ENCODE assay signal across 27 cellular contexts in the genomic region with DNA sequence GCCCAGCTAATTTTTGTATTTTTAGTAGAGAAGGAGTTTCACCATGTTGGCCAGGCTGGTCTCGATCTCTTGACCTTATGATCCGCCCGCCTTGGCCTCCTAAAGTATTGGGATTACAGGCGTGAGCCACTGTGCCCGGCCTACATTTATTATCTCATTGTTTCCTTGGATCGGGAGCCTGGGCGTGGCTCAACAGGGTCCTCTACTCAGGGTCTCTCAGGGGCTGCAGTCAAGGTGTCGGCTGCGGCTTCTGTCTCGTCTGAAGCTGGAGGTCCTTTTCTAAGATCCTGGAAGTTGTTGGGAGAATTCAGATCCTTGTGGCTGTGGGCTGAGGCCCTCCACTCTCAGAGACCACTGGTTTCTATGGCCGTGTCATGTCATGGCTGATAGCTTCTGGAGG.
"Had no signal": no experiment of that assay in that cellular context is flagged by ENCODE, and none has a peak within 500 bp of the region (broad histone marks: within the 10 kb centered on the region; RNA-seq: fewer than 3 reads in every experiment).

No MANE protein-coding gene starts in this region.

- ATAC-seq: stimulated activated effector memory CD8-positive, alpha-beta T cell treated with anti-CD3 and anti-CD28 coated beads, Interleukin-12 subunit alpha, Interleukin-12 subunit beta, amount 100 ng/mL, for 72 hours; stimulated activated memory B cell treated with anti-CD40 and anti-IgM and Interleukin-4, amounts not matched to agents 10 μg/mL and 1 μg/mL and 100 μg/mL, for 72 hours; stimulated activated naive B cell treated with anti-CD40 and anti-IgM and Interleukin-4, amounts not matched to agents 10 μg/mL and 1 μg/mL and 100 μg/mL, for 72 hours; stimulated activated naive CD8-positive, alpha-beta T cell treated with anti-CD3 and anti-CD28 coated beads, Interleukin-15, amount 100 ng/mL, for 72 hours; stimulated activated naive CD8-positive, alpha-beta T cell treated with anti-CD3 and anti-CD28 coated beads, Interleukin-15, Interleukin-2, amounts not matched to agents 100 U/mL and 50 U/mL, for 24 hours; upper lobe of right lung had no signal

- H3K27ac Mint-ChIP-seq: stimulated activated effector memory CD8-positive, alpha-beta T cell treated with anti-CD3 and anti-CD28 coated beads, Interleukin-12 subunit alpha, Interleukin-12 subunit beta, amount 100 ng/mL, for 72 hours; stimulated activated memory B cell treated with anti-CD40 and anti-IgM and Interleukin-4, amounts not matched to agents 10 μg/mL and 1 μg/mL and 100 μg/mL, for 72 hours; stimulated activated naive B cell treated with anti-CD40 and anti-IgM and Interleukin-4, amounts not matched to agents 10 μg/mL and 1 μg/mL and 100 μg/mL, for 72 hours; stimulated activated naive CD8-positive, alpha-beta T cell treated with anti-CD3 and anti-CD28 coated beads, Interleukin-15, Interleukin-2, amounts not matched to agents 100 ng/mL and 50 ng/mL, for 24 hours; type B pancreatic cell had no signal

- H3K4me3 Mint-ChIP-seq: stimulated activated effector memory CD8-positive, alpha-beta T cell treated with anti-CD3 and anti-CD28 coated beads, Interleukin-12 subunit alpha, Interleukin-12 subunit beta, amount 100 ng/mL, for 72 hours; stimulated activated memory B cell treated with anti-CD40 and anti-IgM and Interleukin-4, amounts not matched to agents 10 μg/mL and 1 μg/mL and 100 μg/mL, for 72 hours; stimulated activated naive B cell treated with anti-CD40 and anti-IgM and Interleukin-4, amounts not matched to agents 10 μg/mL and 1 μg/mL and 100 μg/mL, for 72 hours; stimulated activated naive CD8-positive, alpha-beta T cell treated with anti-CD3 and anti-CD28 coated beads, Interleukin-15, amount 100 ng/mL, for 72 hours; stimulated activated naive CD8-positive, alpha-beta T cell treated with anti-CD3 and anti-CD28 coated beads, Interleukin-15, Interleukin-2, amounts not matched to agents 100 ng/mL and 50 ng/mL, for 24 hours; type B pancreatic cell had no signal

- H3K27ac ChIP-seq: stomach, suprapubic skin, testis, thoracic aorta, thyroid gland, tibial artery, tibial nerve, transverse colon, upper lobe of left lung, upper lobe of right lung, uterus, vagina had no signal

- H3K36me3 Mint-ChIP-seq: stimulated activated effector memory CD8-positive, alpha-beta T cell treated with anti-CD3 and anti-CD28 coated beads, Interleukin-12 subunit alpha, Interleukin-12 subunit beta, amount 100 ng/mL, for 72 hours; stimulated activated memory B cell treated with anti-CD40 and anti-IgM and Interleukin-4, amounts not matched to agents 10 μg/mL and 1 μg/mL and 100 μg/mL, for 72 hours; stimulated activated naive B cell treated with anti-CD40 and anti-IgM and Interleukin-4, amounts not matched to agents 10 μg/mL and 1 μg/mL and 100 μg/mL, for 72 hours; type B pancreatic cell had no signal

- H3K9me3 ChIP-seq: stomach, suprapubic skin, testis, thoracic aorta, thyroid gland, tibial artery, tibial nerve, transverse colon, upper lobe of left lung, upper lobe of right lung, uterus, vagina had no signal

- H3K4me1 ChIP-seq: suprapubic skin, thyroid gland, tibial artery, tibial nerve, transverse colon, upper lobe of left lung, upper lobe of right lung, uterus, vagina had no signal

- H3K9me3 Mint-ChIP-seq: stimulated activated effector memory CD8-positive, alpha-beta T cell treated with anti-CD3 and anti-CD28 coated beads, Interleukin-12 subunit alpha, Interleukin-12 subunit beta, amount 100 ng/mL, for 72 hours; stimulated activated memory B cell treated with anti-CD40 and anti-IgM and Interleukin-4, amounts not matched to agents 10 μg/mL and 1 μg/mL and 100 μg/mL, for 72 hours; stimulated activated naive B cell treated with anti-CD40 and anti-IgM and Interleukin-4, amounts not matched to agents 10 μg/mL and 1 μg/mL and 100 μg/mL, for 72 hours; stimulated activated naive CD8-positive, alpha-beta T cell treated with anti-CD3 and anti-CD28 coated beads, Interleukin-15, amount 100 ng/mL, for 72 hours; stimulated activated naive CD8-positive, alpha-beta T cell treated with anti-CD3 and anti-CD28 coated beads, Interleukin-15, Interleukin-2, amounts not matched to agents 100 ng/mL and 50 ng/mL, for 24 hours; type B pancreatic cell had no signal

- DNase-seq: stimulated activated CD4-positive, alpha-beta T cell treated with anti-CD3 and anti-CD28 coated beads, Interleukin-2, amount 100 ng/mL, for 48 hours; stimulated activated CD4-positive, alpha-beta T cell treated with anti-CD3 and anti-CD28 coated beads, Interleukin-4, amount 100 ng/mL, for 1 hour; stimulated activated CD4-positive, alpha-beta T cell treated with anti-CD3 and anti-CD28 coated beads, Interleukin-4, amount 100 ng/mL, for 24 hours; stimulated activated CD4-positive, alpha-beta T cell treated with anti-CD3 and anti-CD28 coated beads, Interleukin-4, amount 100 ng/mL, for 4 hours; stimulated activated CD8-positive, alpha-beta memory T cell treated with anti-CD3 and anti-CD28 coated beads, Interleukin-4, amount 100 ng/mL, for 48 hours; stimulated activated naive B cell treated with anti-CD40 and anti-IgM and Interleukin-4, amounts not matched to agents 10 μg/mL and 1 μg/mL and 100 μg/mL, for 72 hours; stimulated activated naive CD4-positive, alpha-beta T cell; stimulated activated naive CD4-positive, alpha-beta T cell treated with Interleukin-2 at 50 U/mL for 16 hours; stimulated activated naive CD8-positive, alpha-beta T cell treated with anti-CD3 and anti-CD28 coated beads, Interleukin-15, amount 100 ng/mL, for 72 hours; stimulated activated naive CD8-positive, alpha-beta T cell treated with anti-CD3 and anti-CD28 coated beads, Interleukin-15, Interleukin-2, amounts not matched to agents 100 U/mL and 50 U/mL, for 24 hours; stomach; substantia nigra; testis; thyroid gland; tibial artery; transverse colon; upper lobe of left lung; upper lobe of right lung; uterus had no signal

- H3K4me1 Mint-ChIP-seq: stimulated activated effector memory CD8-positive, alpha-beta T cell treated with anti-CD3 and anti-CD28 coated beads, Interleukin-12 subunit alpha, Interleukin-12 subunit beta, amount 100 ng/mL, for 72 hours; stimulated activated memory B cell treated with anti-CD40 and anti-IgM and Interleukin-4, amounts not matched to agents 10 μg/mL and 1 μg/mL and 100 μg/mL, for 72 hours; stimulated activated naive B cell treated with anti-CD40 and anti-IgM and Interleukin-4, amounts not matched to agents 10 μg/mL and 1 μg/mL and 100 μg/mL, for 72 hours had no signal

- H3K36me3 ChIP-seq: stomach, suprapubic skin, thoracic aorta, thyroid gland, tibial artery, tibial nerve, transverse colon, upper lobe of left lung, upper lobe of right lung, uterus, vagina had no signal

- H3K27me3 ChIP-seq: suprapubic skin, testis, thyroid gland, tibial nerve, transverse colon, upper lobe of left lung, upper lobe of right lung, uterus, vagina had no signal

- H3K4me3 ChIP-seq: stomach, suprapubic skin, testis, thoracic aorta, thyroid gland, tibial artery, tibial nerve, transverse colon, upper lobe of left lung, upper lobe of right lung, uterus, vagina had no signal

- H3K27me3 Mint-ChIP-seq: stimulated activated naive CD8-positive, alpha-beta T cell treated with anti-CD3 and anti-CD28 coated beads, Interleukin-15, Interleukin-2, amounts not matched to agents 100 ng/mL and 50 ng/mL, for 24 hours; type B pancreatic cell had no signal
